In genomic region chr22:39893526-39893925, GRCh38 we compare ENCODE assay signal across 23 cellular contexts. TPM values are rescaled to one million over a fixed set of nuclear protein-coding genes. Genes with fewer than 3 reads are reported as not detected.
DNase-seq lines count a peak whose midpoint lies in the region; ATAC-seq, FAIRE-seq and TF ChIP-seq lines count a peak whose summit lies in the region.
"Had no signal": no experiment of that assay in that cellular context is flagged by ENCODE, and none has a peak within 500 bp of the region (broad histone marks: within the 10 kb centered on the region; RNA-seq: fewer than 3 reads in every experiment).

Gene ENTHD1 (minus strand): TSS chr22:39893760. CDS start chr22:39887748, 6,012 bp downstream.

- intact Hi-C loops in HepG2 (cut with micrococcal nuclease; ENCODE audit: unreplicated experiment) = no loop called here
- intact Hi-C loops in right lobe of liver (cut with DNase I) = no loop called here

- POLR2A ChIA-PET in HepG2 (lab: Yijun Ruan, JAX) = no interaction called here

- no peak within 1 kb of the TSS for H2AFZ ChIP-seq in HepG2 (ENCODE audit: low read length)

- no peaks in the 10 kb centered on the region for H4K20me1 ChIP-seq in HepG2 (ENCODE audit: insufficient read depth, low read length)

- TF ChIP-seq CTCF in HepG2 (CRISPR knock-in tag; IDR thresholded peaks at IDR 0.05) (no peak), right lobe of liver (IDR thresholded peaks at IDR 0.05) (no peak)

- H3K27ac ChIP-seq in HepG2 (ENCODE audit: extremely low read length, insufficient read depth, low read length) (no peak within 1 kb of the TSS), right lobe of liver (no peak within 1 kb of the TSS)
- H3K27ac ChIP-seq: Peyer's patch, SJCRH30 had no signal

- DNase-seq in HepG2 (ENCODE audit: low spot score) = no peak
- DNase-seq in right lobe of liver = no peak
- DNase-seq in SK-MEL-5 (ENCODE audit: low read depth, low spot score) = no peak
- peak; percentile 23 for DNase-seq in iPS-NIHi7 (ENCODE audit: extremely low spot score)
- DNase-seq in HuH-7 (ENCODE audit: low spot score) = no peak
- DNase-seq: DMS53, EL, GOT3, MG63, NCI-H1417, NCI-H1694 treated with DMSO at 0.1 percent for 48 hours, NCI-H2081 treated with DMSO at 0.1 percent for 48 hours, NCI-H2171 treated with DMSO at 0.1 percent for 48 hours, NCI-H524 treated with DMSO at 0.1 percent for 48 hours, NCI-H82, Peyer's patch, SJCRH30 had no signal

- FAIRE-seq in HepG2 (lab: Jason Lieb, UNC) = no peak
- FAIRE-seq: A204.1 had no signal

- no peaks in the 10 kb centered on the region for H3K79me2 ChIP-seq in HepG2 (ENCODE audit: insufficient read depth, low read length)

- H3K9ac ChIP-seq in HepG2 (ENCODE audit: insufficient read depth, low read depth, low read length) = no peak within 1 kb of the TSS

- in situ Hi-C loops in HepG2 (cut with HindIII; ENCODE audit: extremely low pct_ligation_motif_present, low pct_unique_long_range_greater_than_20kb) = no loop called here
- in situ Hi-C loops in SK-MEL-5 (cut with HindIII; ENCODE audit: low pct_unique_long_range_greater_than_20kb, low sequenced_read_pairs) = no loop called here

- H3K9me3 ChIP-seq in HepG2 (ENCODE audit: low read length) = no peaks in the 10 kb centered on the region
- no peaks in the 10 kb centered on the region for H3K9me3 ChIP-seq in right lobe of liver
- H3K9me3 ChIP-seq: MG63, Peyer's patch, SJCRH30 had no signal

- no peak for TF ChIP-seq POLR2A in HepG2 (IDR thresholded peaks at IDR 0.05; ENCODE audit: insufficient read depth in 1 of 2, low read depth in 2 of 2, low read length in 2 of 2)
- no peak for TF ChIP-seq POLR2A in right lobe of liver (IDR thresholded peaks at IDR 0.05)

- H3K4me3 ChIP-seq in HepG2 (replicated peaks in 1 of 3; ENCODE audit: insufficient read depth in 1 of 3, low read depth in 2 of 3, low read length in 3 of 3) (no peak within 1 kb of the TSS), right lobe of liver (no peak within 1 kb of the TSS)
- H3K4me3 ChIP-seq: MG63, Peyer's patch, SJCRH30 had no signal

- CTCF ChIA-PET in HepG2 (lab: Yijun Ruan, JAX; ENCODE audit: low intra/inter-chr PET ratio, low total read pairs) = no interaction called here

- ATAC-seq in HepG2 (no peak), right lobe of liver (no peak), GM19351 (IDR thresholded peaks at IDR 0.05; ENCODE audit: unreplicated experiment) (no peak), HG03159 (IDR thresholded peaks at IDR 0.05; ENCODE audit: unreplicated experiment) (no peak)

- TF ChIP-seq EP300 in HepG2 (IDR thresholded peaks at IDR 0.05; ENCODE audit: low read depth in 2 of 2, low read length in 2 of 2) (no peak), HepG2 (CRISPR knock-in tag; IDR thresholded peaks at IDR 0.05; ENCODE audit: borderline replicate concordance) (no peak)

- H3K36me3 ChIP-seq in HepG2 (replicated peaks in 1 of 2; ENCODE audit: control insufficient read depth in 1 of 2, insufficient read depth in 2 of 2, low read length in 2 of 2) (no peaks in the 10 kb centered on the region), right lobe of liver (no peaks in the 10 kb centered on the region)
- H3K36me3 ChIP-seq: MG63, Peyer's patch, SJCRH30 had no signal

- H3K4me1 ChIP-seq in HepG2 (ENCODE audit: insufficient read depth, low read length) = no peaks in the 10 kb centered on the region
- H3K4me1 ChIP-seq in right lobe of liver = no peaks in the 10 kb centered on the region
- H3K4me1 ChIP-seq: SJCRH30 had no signal

- H3K27me3 ChIP-seq in HepG2 (ENCODE audit: control insufficient read depth in 1 of 2, insufficient read depth in 2 of 2, low read length in 2 of 2) = peaks cover 0 to 11% of the 10 kb centered on the region in 2 experiments; a peak in 1 of 5 replicates
- no peaks in the 10 kb centered on the region for H3K27me3 ChIP-seq in right lobe of liver
- H3K27me3 ChIP-seq: Peyer's patch, SJCRH30 had no signal

- no peak for TF ChIP-seq RAD21 in HepG2 (CRISPR knock-in tag; IDR thresholded peaks at IDR 0.05)

- no TSS peak for BruUV-seq in HepG2 (replicated peaks; lab: Mats Ljungman, UMichigan)

- whole genome bisulfite sequencing in HepG2 (ENCODE audit: low lambda C conversion rate) = 39% methylated on average over 5 of the region's 20 CpGs
- WGBS in right lobe of liver (ENCODE audit: insufficient coverage, low coverage, low lambda C conversion rate, missing lambda C conversion rate) = 59% methylated on average over 9 of the region's 20 CpGs

- H3K4me2 ChIP-seq in HepG2 (ENCODE audit: low read depth, low read length) = no peak within 1 kb of the TSS

TF ChIP-seq in HepG2, 621 proteins besides CTCF, POLR2A, EP300 and RAD21:
- TF ChIP-seq PAX8 (CRISPR knock-in tag; IDR thresholded peaks at IDR 0.05; ENCODE audit: borderline replicate concordance) = no peak
- TF ChIP-seq ZNF143 (CRISPR knock-in tag; IDR thresholded peaks at IDR 0.05) = no peak
- TF ChIP-seq CREB1 (IDR thresholded peaks at IDR 0.05) = 0 out of 2 replicates have a peak, but pooled peaks have one; percentile 6
- TF ChIP-seq CREB1 (CRISPR knock-in tag; IDR thresholded peaks at IDR 0.05) = no peak
- no peak for TF ChIP-seq SIN3B (IDR thresholded peaks at IDR 0.05; ENCODE audit: low read length)
- TF ChIP-seq ZNF256 (CRISPR knock-in tag; conservative IDR thresholded peaks at IDR 0.05) = no peak
- no peak for TF ChIP-seq KDM5A (IDR thresholded peaks at IDR 0.05; ENCODE audit: borderline replicate concordance, low read length)

RNA-seq across cellular contexts. Expression of gene ENTHD1, which starts in this region (rescaled TPM):
- total RNA-seq in HepG2 (2016; rRNA removed; fragmentation: Illumina TruSeq; extraction: Trizol) = not detected in 2 replicates
- total RNA-seq in HepG2 (2016; cell fraction: cytosol; rRNA removed; fragmentation: Illumina TruSeq; extraction: Trizol; ENCODE audit: low read depth) = not detected in 2 replicates
- total RNA-seq in HepG2 (2016; cell fraction: insoluble cytoplasmic fraction; rRNA removed; fragmentation: Illumina TruSeq; extraction: Trizol) = not detected in 2 replicates
- total RNA-seq in HepG2 (2016; cell fraction: membrane; rRNA removed; fragmentation: Illumina TruSeq; extraction: Trizol) = not detected in 2 replicates
- not detected in 2 replicates for total RNA-seq in HepG2 (2016; cell fraction: nucleus; rRNA removed; fragmentation: Illumina TruSeq; extraction: Trizol)
- polyA plus RNA-seq in HepG2 (2011; rRNA removed) = not detected in 2 replicates
- not detected in 2 replicates for polyA plus RNA-seq in HepG2 (2011; cell fraction: cytosol; rRNA removed)
- polyA plus RNA-seq in HepG2 (2011; cell fraction: nucleus; rRNA removed) = not detected in 2 replicates
- polyA plus RNA-seq in HepG2 (2012) = not detected in 2 replicates
- polyA plus RNA-seq in HepG2 (2016; cell fraction: cytosol; fragmentation: Illumina TruSeq; extraction: Trizol; ENCODE audit: low read depth) = not detected in 2 replicates
- polyA plus RNA-seq in HepG2 (2016; cell fraction: insoluble cytoplasmic fraction; fragmentation: Illumina TruSeq; extraction: Trizol; ENCODE audit: low read depth) = not detected in 2 replicates
- polyA plus RNA-seq in HepG2 (2016; cell fraction: membrane; fragmentation: Illumina TruSeq; extraction: Trizol; ENCODE audit: low read depth) = not detected in 2 replicates
- not detected in 2 replicates for polyA plus RNA-seq in HepG2 (2016; cell fraction: nucleus; fragmentation: Illumina TruSeq; extraction: Trizol; ENCODE audit: insufficient read depth, low read depth)
- not detected in 2 replicates for polyA minus RNA-seq in HepG2 (2011; rRNA and poly(A)+ RNA removed; ENCODE audit: low replicate concordance)
- polyA minus RNA-seq in HepG2 (2011; cell fraction: cytosol; rRNA and poly(A)+ RNA removed) = not detected in 2 replicates
- not detected in 2 replicates for polyA minus RNA-seq in HepG2 (2011; cell fraction: nucleus; rRNA and poly(A)+ RNA removed)
- total RNA-seq in right lobe of liver = not detected
- total RNA-seq in SK-MEL-5 (2014; rRNA removed; shearing (Covaris generic)) = 41.5 and 41.9 TPM in 2 replicates
- polyA plus RNA-seq in SK-MEL-5 (2015; cell fraction: cytosol; rRNA removed) = 7.3 and 11.0 TPM in 2 replicates
- polyA plus RNA-seq in SK-MEL-5 (2015; cell fraction: nucleus; rRNA removed) = 7.2 and 9.1 TPM in 2 replicates
- total RNA-seq: LHCN-M2, OCI-LY7, Peyer's patch, SJCRH30 had no signal
- polyA plus RNA-seq: CD14-positive monocyte had no signal

Comparison
In these comparisons a context has a peak if more than half of its experiments do, and no peak if none do; other contexts are left out.
1. RNA of gene ENTHD1 (total RNA-seq): 41.5 to 41.9 TPM in SK-MEL-5; not detected in HepG2 and not detected in right lobe of liver; every median in the first group is over 10 times any median in the second.